ENCODE assay signal across 10 cellular contexts in genomic region chr4:174873931-174874330, GRCh38. TPM values are rescaled to one million over a fixed set of nuclear protein-coding genes. Genes with fewer than 3 reads are reported as not detected.
DNase-seq lines count a peak whose midpoint lies in the region; ATAC-seq, FAIRE-seq and TF ChIP-seq lines count a peak whose summit lies in the region.
"Had no signal": no experiment of that assay in that cellular context is flagged by ENCODE, and none has a peak within 500 bp of the region (broad histone marks: within the 10 kb centered on the region; RNA-seq: fewer than 3 reads in every experiment).

No MANE protein-coding gene starts in this region.

- FAIRE-seq in TTC549 (lab: Jason Lieb, UNC), result peak; percentile 11

- ATAC-seq in activated CD8-positive, alpha-beta T cell treated with anti-CD3 and anti-CD28 coated beads for 36 hours, result no peak
- no peak for ATAC-seq in activated CD8-positive, alpha-beta T cell treated with anti-CD3 and anti-CD28 coated beads, Interleukin-2, amount 10 ng/mL, durations not matched to agents 7 days and 5 days

- no peaks in the 10 kb centered on the region for H3K4me1 Mint-ChIP-seq in activated CD8-positive, alpha-beta T cell treated with anti-CD3 and anti-CD28 coated beads for 36 hours (ENCODE audit: low read depth)
- H3K4me1 Mint-ChIP-seq in activated CD8-positive, alpha-beta T cell treated with anti-CD3 and anti-CD28 coated beads, Interleukin-2, amount 10 ng/mL, durations not matched to agents 7 days and 5 days (ENCODE audit: low read depth), result no peaks in the 10 kb centered on the region
- no peaks in the 10 kb centered on the region for H3K4me1 Mint-ChIP-seq in type B pancreatic cell (ENCODE audit: unreplicated experiment)

- intact Hi-C loops in activated CD8-positive, alpha-beta T cell treated with anti-CD3 and anti-CD28 coated beads for 36 hours (cut with micrococcal nuclease), result no loop called here

- POLR2A ChIA-PET in activated CD8-positive, alpha-beta T cell treated with anti-CD3 and anti-CD28 coated beads for 36 hours (lab: Charles Lee), result no interaction called here
- POLR2A ChIA-PET in activated CD8-positive, alpha-beta T cell treated with anti-CD3 and anti-CD28 coated beads, Interleukin-2, amount 10 ng/mL, durations not matched to agents 7 days and 5 days (lab: Charles Lee), result no interaction called here

- H3K9me3 Mint-ChIP-seq in activated CD8-positive, alpha-beta T cell treated with anti-CD3 and anti-CD28 coated beads for 36 hours, result no peaks in the 10 kb centered on the region
- no peaks in the 10 kb centered on the region for H3K9me3 Mint-ChIP-seq in activated CD8-positive, alpha-beta T cell treated with anti-CD3 and anti-CD28 coated beads, Interleukin-2, amount 10 ng/mL, durations not matched to agents 7 days and 5 days (ENCODE audit: insufficient read depth)
- peaks cover 8% of the 10 kb centered on the region for H3K9me3 Mint-ChIP-seq in type B pancreatic cell
- H3K9me3 Mint-ChIP-seq: stimulated activated naive CD8-positive, alpha-beta T cell treated with anti-CD3 and anti-CD28 coated beads, Interleukin-15, Interleukin-2, amounts not matched to agents 100 ng/mL and 50 ng/mL, for 24 hours had no signal

- H3K36me3 Mint-ChIP-seq in activated CD8-positive, alpha-beta T cell treated with anti-CD3 and anti-CD28 coated beads for 36 hours (ENCODE audit: low read depth), result no peaks in the 10 kb centered on the region
- H3K36me3 Mint-ChIP-seq in activated CD8-positive, alpha-beta T cell treated with anti-CD3 and anti-CD28 coated beads, Interleukin-2, amount 10 ng/mL, durations not matched to agents 7 days and 5 days (ENCODE audit: low read depth), result no peaks in the 10 kb centered on the region
- H3K36me3 Mint-ChIP-seq in type B pancreatic cell, result no peaks in the 10 kb centered on the region

- CTCF ChIA-PET in activated CD8-positive, alpha-beta T cell treated with anti-CD3 and anti-CD28 coated beads for 36 hours (lab: Charles Lee), result no interaction called here
- CTCF ChIA-PET in activated CD8-positive, alpha-beta T cell treated with anti-CD3 and anti-CD28 coated beads, Interleukin-2, amount 10 ng/mL, durations not matched to agents 7 days and 5 days (lab: Charles Lee), result no interaction called here

- TF ChIP-seq CTCF in activated CD8-positive, alpha-beta T cell treated with anti-CD3 and anti-CD28 coated beads for 36 hours (IDR thresholded peaks at IDR 0.05), result no peak
- TF ChIP-seq CTCF in type B pancreatic cell (conservative IDR thresholded peaks at IDR 0.05), result peak; percentile 47

- DNase-seq in activated CD8-positive, alpha-beta T cell treated with anti-CD3 and anti-CD28 coated beads for 36 hours, result peak; percentile 2
- no peak for DNase-seq in activated CD8-positive, alpha-beta T cell treated with anti-CD3 and anti-CD28 coated beads, Interleukin-2, amount 10 ng/mL, durations not matched to agents 7 days and 5 days
- DNase-seq in HPDE6-E6E7 (ENCODE audit: extremely low spot score) (peak; percentile 4), type B pancreatic cell (ENCODE audit: extremely low spot score, unreplicated experiment) (no peak), HK-2 (ENCODE audit: unreplicated experiment) (no peak), CD1c-positive myeloid dendritic cell (ENCODE audit: extremely low spot score) (no peak), NCI-H2196 treated with DMSO at 0.1 percent for 48 hours (lab: John Stamatoyannopoulos, UW; ENCODE audit: unreplicated experiment) (no peak)
- DNase-seq: MV-4-11 had no signal

- H3K4me3 Mint-ChIP-seq in activated CD8-positive, alpha-beta T cell treated with anti-CD3 and anti-CD28 coated beads for 36 hours, result no peak overlapping the region
- no peak overlapping the region for H3K4me3 Mint-ChIP-seq in activated CD8-positive, alpha-beta T cell treated with anti-CD3 and anti-CD28 coated beads, Interleukin-2, amount 10 ng/mL, durations not matched to agents 7 days and 5 days
- H3K4me3 Mint-ChIP-seq in type B pancreatic cell, result no peak overlapping the region
- H3K4me3 Mint-ChIP-seq: stimulated activated naive CD8-positive, alpha-beta T cell treated with anti-CD3 and anti-CD28 coated beads, Interleukin-15, Interleukin-2, amounts not matched to agents 100 ng/mL and 50 ng/mL, for 24 hours had no signal

- H3K27ac Mint-ChIP-seq in activated CD8-positive, alpha-beta T cell treated with anti-CD3 and anti-CD28 coated beads for 36 hours, result no peak overlapping the region
- no peak overlapping the region for H3K27ac Mint-ChIP-seq in activated CD8-positive, alpha-beta T cell treated with anti-CD3 and anti-CD28 coated beads, Interleukin-2, amount 10 ng/mL, durations not matched to agents 7 days and 5 days
- no peak overlapping the region for H3K27ac Mint-ChIP-seq in type B pancreatic cell
- H3K27ac Mint-ChIP-seq: stimulated activated naive CD8-positive, alpha-beta T cell treated with anti-CD3 and anti-CD28 coated beads, Interleukin-15, Interleukin-2, amounts not matched to agents 100 ng/mL and 50 ng/mL, for 24 hours had no signal

- H3K27me3 Mint-ChIP-seq in activated CD8-positive, alpha-beta T cell treated with anti-CD3 and anti-CD28 coated beads for 36 hours, result no peaks in the 10 kb centered on the region
- H3K27me3 Mint-ChIP-seq in activated CD8-positive, alpha-beta T cell treated with anti-CD3 and anti-CD28 coated beads, Interleukin-2, amount 10 ng/mL, durations not matched to agents 7 days and 5 days (ENCODE audit: low read depth), result no peaks in the 10 kb centered on the region
- H3K27me3 Mint-ChIP-seq in type B pancreatic cell, result no peaks in the 10 kb centered on the region
- H3K27me3 Mint-ChIP-seq: stimulated activated naive CD8-positive, alpha-beta T cell treated with anti-CD3 and anti-CD28 coated beads, Interleukin-15, Interleukin-2, amounts not matched to agents 100 ng/mL and 50 ng/mL, for 24 hours had no signal

RNA-seq across cellular contexts. Expression of gene ADAM29, which starts 44.2 kb away (rescaled TPM):
- total RNA-seq in activated CD8-positive, alpha-beta T cell treated with anti-CD3 and anti-CD28 coated beads for 36 hours, result not detected
- total RNA-seq in activated CD8-positive, alpha-beta T cell treated with anti-CD3 and anti-CD28 coated beads, Interleukin-2, amount 10 ng/mL, durations not matched to agents 7 days and 5 days, result not detected
- 0.29 TPM in 1 of 2 replicates, not detected in the other for total RNA-seq in type B pancreatic cell (ENCODE audit: low replicate concordance)

RNA-seq across cellular contexts. Expression of gene GLRA3, which starts 44.9 kb away (rescaled TPM):
- total RNA-seq in activated CD8-positive, alpha-beta T cell treated with anti-CD3 and anti-CD28 coated beads for 36 hours, result not detected
- not detected for total RNA-seq in activated CD8-positive, alpha-beta T cell treated with anti-CD3 and anti-CD28 coated beads, Interleukin-2, amount 10 ng/mL, durations not matched to agents 7 days and 5 days
- total RNA-seq in type B pancreatic cell (ENCODE audit: low replicate concordance), result 0.60 and 0.64 TPM in 2 replicates

Comparison
In these comparisons a context has a peak if more than half of its experiments do, and no peak if none do; other contexts are left out.
1. DNase-seq: peak in activated CD8-positive, alpha-beta T cell treated with anti-CD3 and anti-CD28 coated beads for 36 hours (single experiment) and HPDE6-E6E7 (single experiment); none in activated CD8-positive, alpha-beta T cell treated with anti-CD3 and anti-CD28 coated beads, Interleukin-2, amount 10 ng/mL, durations not matched to agents 7 days and 5 days (single experiment), type B pancreatic cell (single experiment), HK-2 (single experiment), CD1c-positive myeloid dendritic cell (single experiment) and NCI-H2196 treated with DMSO at 0.1 percent for 48 hours (single experiment).